Comparison of ENCODE assay signal across 27 cellular contexts in the genomic region with DNA sequence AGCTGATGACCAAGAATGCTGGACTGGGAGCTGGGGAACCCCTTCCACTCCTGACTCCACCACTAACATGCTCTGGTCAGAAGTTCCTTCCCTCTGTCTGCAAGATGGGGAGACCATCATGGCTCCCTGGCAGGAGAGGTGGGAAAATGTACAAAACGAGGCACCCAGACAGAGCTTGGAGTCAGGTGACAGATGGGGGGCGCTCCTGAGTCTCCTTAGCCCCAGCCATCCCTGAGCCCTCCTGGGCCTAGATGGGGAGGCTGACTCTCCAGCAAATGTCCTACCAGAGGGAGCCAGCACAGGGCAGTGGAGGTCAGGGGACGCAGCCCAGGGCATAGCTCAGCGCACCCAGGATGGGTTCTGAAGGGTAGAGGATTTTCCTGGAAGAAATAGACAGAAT. TPM values are rescaled to one million over a fixed set of nuclear protein-coding genes. Genes with fewer than 3 reads are reported as not detected.
DNase-seq lines count a peak whose midpoint lies in the region; ATAC-seq and TF ChIP-seq lines count a peak whose summit lies in the region.
"Had no signal": no experiment of that assay in that cellular context is flagged by ENCODE, and none has a peak within 500 bp of the region (broad histone marks: within the 10 kb centered on the region; RNA-seq: fewer than 3 reads in every experiment).

No MANE protein-coding gene starts in this region.

- DNase-seq in activated CD4-positive, alpha-beta T cell treated with anti-CD3 and anti-CD28 coated beads for 48 hours: peak; percentile 15
- no peak for DNase-seq in activated CD4-positive, alpha-beta T cell treated with anti-CD3 and anti-CD28 coated beads, Interleukin-2, amount 50 U/mL, for 48 hours
- DNase-seq in KBM-7: peak; percentile 37
- no peak for DNase-seq in WERI-Rb-1
- DNase-seq in neural progenitor cell (ENCODE audit: low spot score): peak; percentile 53
- no peak for DNase-seq in CD4-positive, alpha-beta T cell
- DNase-seq in activated naive CD4-positive, alpha-beta T cell treated with anti-CD3 and anti-CD28 coated beads, Interleukin-2, amount 50 U/mL, for 72 hours (ENCODE audit: low spot score in 2 of 2): no peak
- DNase-seq: activated CD4-positive, alpha-beta T cell treated with anti-CD3 and anti-CD28 coated beads, Interleukin-2, amount 50 U/mL, for 4 hours; activated effector memory CD4-positive, alpha-beta T cell treated with Interleukin-2 at 50 U/mL for 16 hours; activated naive CD8-positive, alpha-beta T cell treated with anti-CD3 and anti-CD28 coated beads, Interleukin-2, amount 50 U/mL, for 24 hours; AML-193; cerebellar nuclear complex; DMS153; HCEC 1CT; head of caudate nucleus; NCI-H1694; NCI-H748 treated with DMSO at 0.1 percent for 48 hours; small intestine; stimulated activated CD4-positive, alpha-beta T cell treated with anti-CD3 and anti-CD28 coated beads, Interleukin-2, amount 100 ng/mL, for 24 hours; upper lobe of left lung had no signal

- H3K27me3 Mint-ChIP-seq in neural progenitor cell (ENCODE audit: insufficient read depth, low read depth): peaks cover 4% of the 10 kb centered on the region
- no peaks in the 10 kb centered on the region for H3K27me3 Mint-ChIP-seq in CD4-positive, alpha-beta T cell

- H3K4me3 Mint-ChIP-seq in neural progenitor cell: no peak overlapping the region
- no peak overlapping the region for H3K4me3 Mint-ChIP-seq in CD4-positive, alpha-beta T cell
- H3K4me3 Mint-ChIP-seq: activated naive CD8-positive, alpha-beta T cell treated with anti-CD3 and anti-CD28 coated beads, Interleukin-2, amount 50 U/mL, for 24 hours; memory B cell; T-helper 2 cell treated with Interferon-gamma antibody and Interleukin-4, amounts not matched to agents 5 μg/mL and 100 μg/mL, for 36 hours had no signal

- H3K36me3 ChIP-seq in WERI-Rb-1: no peaks in the 10 kb centered on the region
- no peaks in the 10 kb centered on the region for H3K36me3 ChIP-seq in neural progenitor cell
- H3K36me3 ChIP-seq: upper lobe of left lung had no signal

- H3K36me3 Mint-ChIP-seq in neural progenitor cell: no peaks in the 10 kb centered on the region
- no peaks in the 10 kb centered on the region for H3K36me3 Mint-ChIP-seq in CD4-positive, alpha-beta T cell (ENCODE audit: low read depth)
- H3K36me3 Mint-ChIP-seq in activated naive CD4-positive, alpha-beta T cell treated with anti-CD3 and anti-CD28 coated beads, Interleukin-2, amount 50 U/mL, for 72 hours: no peaks in the 10 kb centered on the region
- H3K36me3 Mint-ChIP-seq: memory B cell had no signal

- in situ Hi-C loops in KBM-7 (cut with MboI; ENCODE audit: low pct_unique_long_range_greater_than_20kb, low sequenced_read_pairs): no loop called here

- POLR2A ChIA-PET in CD4-positive, alpha-beta T cell (lab: Charles Lee): no interaction called here

- intact Hi-C loops in CD4-positive, alpha-beta T cell (cut with DNase I, micrococcal nuclease): no loop called here

- H4K20me1 ChIP-seq in neural progenitor cell (ENCODE audit: low read depth): no peaks in the 10 kb centered on the region

- H3K27ac Mint-ChIP-seq in neural progenitor cell: no peak overlapping the region
- H3K27ac Mint-ChIP-seq in CD4-positive, alpha-beta T cell: no peak overlapping the region
- no peak overlapping the region for H3K27ac Mint-ChIP-seq in activated naive CD4-positive, alpha-beta T cell treated with anti-CD3 and anti-CD28 coated beads, Interleukin-2, amount 50 U/mL, for 72 hours
- H3K27ac Mint-ChIP-seq: activated naive CD8-positive, alpha-beta T cell treated with anti-CD3 and anti-CD28 coated beads, Interleukin-2, amount 50 U/mL, for 24 hours; memory B cell; T-helper 2 cell treated with Interferon-gamma antibody and Interleukin-4, amounts not matched to agents 5 μg/mL and 100 μg/mL, for 36 hours had no signal

- no peaks in the 10 kb centered on the region for H3K9me3 Mint-ChIP-seq in neural progenitor cell
- no peaks in the 10 kb centered on the region for H3K9me3 Mint-ChIP-seq in CD4-positive, alpha-beta T cell
- no peaks in the 10 kb centered on the region for H3K9me3 Mint-ChIP-seq in activated naive CD4-positive, alpha-beta T cell treated with anti-CD3 and anti-CD28 coated beads, Interleukin-2, amount 50 U/mL, for 72 hours
- H3K9me3 Mint-ChIP-seq: activated naive CD8-positive, alpha-beta T cell treated with anti-CD3 and anti-CD28 coated beads, Interleukin-2, amount 50 U/mL, for 24 hours; memory B cell; T-helper 2 cell treated with Interferon-gamma antibody and Interleukin-4, amounts not matched to agents 5 μg/mL and 100 μg/mL, for 36 hours had no signal

- H2AFZ ChIP-seq in neural progenitor cell (replicated peaks): no peak overlapping the region

- peaks cover 19% of the 10 kb centered on the region for H3K4me1 Mint-ChIP-seq in neural progenitor cell
- H3K4me1 Mint-ChIP-seq in CD4-positive, alpha-beta T cell (ENCODE audit: low read depth): no peaks in the 10 kb centered on the region
- H3K4me1 Mint-ChIP-seq: activated naive CD8-positive, alpha-beta T cell treated with anti-CD3 and anti-CD28 coated beads, Interleukin-2, amount 50 U/mL, for 24 hours; memory B cell had no signal

- no peak for ATAC-seq in GM18498 (IDR thresholded peaks at IDR 0.05; ENCODE audit: unreplicated experiment)
- no peak for ATAC-seq in CD4-positive, alpha-beta T cell (ENCODE audit: poor library complexity)
- ATAC-seq in activated naive CD4-positive, alpha-beta T cell treated with anti-CD3 and anti-CD28 coated beads, Interleukin-2, amount 50 U/mL, for 72 hours: no peak
- ATAC-seq: activated naive CD8-positive, alpha-beta T cell treated with anti-CD3 and anti-CD28 coated beads, Interleukin-2, amount 50 U/mL, for 24 hours had no signal

- H3F3A ChIP-seq in neural progenitor cell (ENCODE audit: low read depth): peaks cover 9% of the 10 kb centered on the region

- H3K79me2 ChIP-seq in neural progenitor cell (ENCODE audit: low read depth): no peaks in the 10 kb centered on the region

- H3K9me3 ChIP-seq in WERI-Rb-1 (ENCODE audit: severe bottlenecking) (no peaks in the 10 kb centered on the region), neural progenitor cell (ENCODE audit: low read depth) (no peaks in the 10 kb centered on the region)
- H3K9me3 ChIP-seq in CD4-positive, alpha-beta T cell (ENCODE audit: control insufficient read depth, low read length): no peaks in the 10 kb centered on the region
- H3K9me3 ChIP-seq: upper lobe of left lung had no signal

- H3K4me3 ChIP-seq in WERI-Rb-1 (ENCODE audit: low read depth, low read length): no peak overlapping the region
- H3K4me3 ChIP-seq in neural progenitor cell: no peak overlapping the region
- H3K4me3 ChIP-seq: upper lobe of left lung had no signal

- CTCF ChIA-PET in CD4-positive, alpha-beta T cell (lab: Charles Lee): no interaction called here

- no peak overlapping the region for H3K4me2 ChIP-seq in neural progenitor cell

- no peak overlapping the region for H3K9ac ChIP-seq in neural progenitor cell

- no peak overlapping the region for H3K27ac ChIP-seq in WERI-Rb-1
- no peak overlapping the region for H3K27ac ChIP-seq in neural progenitor cell
- H3K27ac ChIP-seq in CD4-positive, alpha-beta T cell (ENCODE audit: low read depth, low read length): no peak overlapping the region
- H3K27ac ChIP-seq: epithelial cell of prostate, upper lobe of left lung, VCaP had no signal

- H3K27me3 ChIP-seq in WERI-Rb-1 (ENCODE audit: insufficient read depth, low read depth, severe bottlenecking): no peaks in the 10 kb centered on the region
- H3K27me3 ChIP-seq in neural progenitor cell: no peaks in the 10 kb centered on the region
- H3K27me3 ChIP-seq in CD4-positive, alpha-beta T cell (ENCODE audit: control insufficient read depth, insufficient read depth, low read length): no peaks in the 10 kb centered on the region
- H3K27me3 ChIP-seq: upper lobe of left lung had no signal

- no peaks in the 10 kb centered on the region for H3K4me1 ChIP-seq in neural progenitor cell

- TF ChIP-seq CTCF in WERI-Rb-1 (IDR thresholded peaks at IDR 0.05; ENCODE audit: low read depth, low read length) (peak; percentile 62), neural progenitor cell (IDR thresholded peaks at IDR 0.05) (peak; percentile 43)
- no peak for TF ChIP-seq CTCF in CD4-positive, alpha-beta T cell (IDR thresholded peaks at IDR 0.05)

RNA-seq across cellular contexts. Expression of a gene that starts 20.0 kb away (rescaled TPM):
- total RNA-seq in neural progenitor cell (ENCODE audit: low replicate concordance): 0.82 and 4.6 TPM in 2 replicates
- not detected for total RNA-seq in CD4-positive, alpha-beta T cell
- total RNA-seq in activated naive CD4-positive, alpha-beta T cell treated with anti-CD3 and anti-CD28 coated beads, Interleukin-2, amount 50 U/mL, for 72 hours: not detected
- total RNA-seq: A172, pulmonary artery endothelial cell, upper lobe of left lung had no signal

RNA-seq across cellular contexts. Expression of a gene that starts 32.9 kb away (rescaled TPM):
- total RNA-seq in neural progenitor cell (ENCODE audit: low replicate concordance): 3.4 and 4.6 TPM in 2 replicates
- total RNA-seq in CD4-positive, alpha-beta T cell: not detected
- total RNA-seq in activated naive CD4-positive, alpha-beta T cell treated with anti-CD3 and anti-CD28 coated beads, Interleukin-2, amount 50 U/mL, for 72 hours: under 1 TPM; 0.59 to 0.89 TPM

Comparison
In these comparisons a context has a peak if more than half of its experiments do, and no peak if none do; other contexts are left out.
1. DNase-seq: peak in activated CD4-positive, alpha-beta T cell treated with anti-CD3 and anti-CD28 coated beads for 48 hours (single experiment), KBM-7 (single experiment) and neural progenitor cell (single experiment); none in activated CD4-positive, alpha-beta T cell treated with anti-CD3 and anti-CD28 coated beads, Interleukin-2, amount 50 U/mL, for 48 hours (0 of 2), WERI-Rb-1 (single experiment), CD4-positive, alpha-beta T cell (0 of 10) and activated naive CD4-positive, alpha-beta T cell treated with anti-CD3 and anti-CD28 coated beads, Interleukin-2, amount 50 U/mL, for 72 hours (0 of 2).